10 cellular contexts compared by ENCODE assay signal in the genomic region with DNA sequence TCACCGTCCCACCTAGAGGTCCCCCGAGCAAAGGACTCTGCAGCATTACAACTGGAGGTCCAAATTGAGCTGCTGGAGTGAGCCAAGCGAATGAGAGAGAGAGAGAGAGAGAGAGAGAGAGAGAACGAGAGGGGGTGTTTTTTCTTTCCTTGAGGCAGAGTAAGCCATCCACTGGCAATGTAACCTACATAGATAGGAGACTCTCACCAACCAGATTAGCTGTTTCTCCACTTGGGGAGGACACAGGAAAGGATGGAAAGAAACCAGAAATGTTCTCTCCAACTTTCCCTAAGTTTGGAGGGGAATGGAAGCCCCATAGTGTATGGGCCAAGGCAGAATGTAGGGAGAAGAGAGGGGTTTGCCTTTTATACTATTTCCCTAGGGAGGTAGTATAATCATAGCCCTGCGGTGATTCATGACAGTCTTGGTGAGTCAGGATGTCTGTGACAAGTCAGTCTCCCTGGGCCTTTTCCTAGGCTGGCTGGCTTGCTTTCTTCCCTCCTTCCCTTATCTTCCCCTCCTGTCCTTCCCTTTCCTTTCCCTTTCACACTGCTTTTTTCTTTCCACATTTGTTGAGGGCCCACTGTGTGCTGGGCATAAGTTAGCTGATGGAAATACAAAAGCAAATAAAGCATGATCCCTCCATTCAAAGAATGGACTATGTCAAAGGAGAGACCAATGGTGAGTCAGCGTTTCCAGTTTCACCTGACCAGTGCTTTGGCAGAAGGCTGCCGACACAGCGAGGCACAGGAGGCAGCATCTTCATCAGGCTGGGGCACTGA. TPM values are rescaled to one million over a fixed set of nuclear protein-coding genes. Genes with fewer than 3 reads are reported as not detected.
A peak's percentile ranks its signal among the peaks of the same experiment; 100 is the strongest.
DNase-seq lines count a peak whose midpoint lies in the region; ATAC-seq lines count a peak whose summit lies in the region.
"Had no signal": no experiment of that assay in that cellular context is flagged by ENCODE, and none has a peak within 500 bp of the region (broad histone marks: within the 10 kb centered on the region; RNA-seq: fewer than 3 reads in every experiment).

No MANE protein-coding gene starts in this region.

- ATAC-seq in HG03457 (IDR thresholded peaks at IDR 0.05; ENCODE audit: unreplicated experiment), result no peak

- DNase-seq in AG08395 (ENCODE audit: low spot score) (peak; percentile 93), HPDE6-E6E7 (ENCODE audit: extremely low spot score) (peak; percentile 79), kidney glomerular epithelial cell (lab: John Stamatoyannopoulos, UW) (peak; percentile 71), iPS-NIHi11 (ENCODE audit: low spot score) (no peak), G401 (ENCODE audit: low spot score) (no peak), germinal center (ENCODE audit: low spot score) (no peak)
- DNase-seq: activated naive CD4-positive, alpha-beta T cell treated with Interleukin-2 at 50 U/mL for 16 hours; GDM1 had no signal

- peak overlapping the region; percentile 57 for H3K27ac ChIP-seq in angular gyrus (ENCODE audit: low read depth, low read length)

- in situ Hi-C loops in G401 (cut with HindIII; ENCODE audit: low sequenced_read_pairs), result no loop called here

RNA-seq across cellular contexts. Expression of a gene that starts 7.1 kb away (rescaled TPM):
- total RNA-seq in G401 (2014; rRNA removed; shearing (Covaris generic)), result not detected in 2 replicates

RNA-seq across cellular contexts. Expression of a gene that starts 26.6 kb away (rescaled TPM):
- 21.6 and 37.2 TPM in 2 replicates for total RNA-seq in G401 (2014; rRNA removed; shearing (Covaris generic))

RNA-seq across cellular contexts. Expression of a gene that starts 27.7 kb away (rescaled TPM):
- 10.3 and 18.9 TPM in 2 replicates for total RNA-seq in G401 (2014; rRNA removed; shearing (Covaris generic))

RNA-seq across cellular contexts. Expression of a gene that starts 59.0 kb away (rescaled TPM):
- not detected in 2 replicates for total RNA-seq in G401 (2014; rRNA removed; shearing (Covaris generic))

Comparison
In these comparisons a context has a peak if more than half of its experiments do, and no peak if none do; other contexts are left out.
1. DNase-seq: peak in AG08395 (single experiment), HPDE6-E6E7 (single experiment) and kidney glomerular epithelial cell (single experiment); none in iPS-NIHi11 (single experiment), G401 (single experiment) and germinal center (single experiment).